Comparison of ENCODE assay signal across 8 cellular contexts in the genomic region with DNA sequence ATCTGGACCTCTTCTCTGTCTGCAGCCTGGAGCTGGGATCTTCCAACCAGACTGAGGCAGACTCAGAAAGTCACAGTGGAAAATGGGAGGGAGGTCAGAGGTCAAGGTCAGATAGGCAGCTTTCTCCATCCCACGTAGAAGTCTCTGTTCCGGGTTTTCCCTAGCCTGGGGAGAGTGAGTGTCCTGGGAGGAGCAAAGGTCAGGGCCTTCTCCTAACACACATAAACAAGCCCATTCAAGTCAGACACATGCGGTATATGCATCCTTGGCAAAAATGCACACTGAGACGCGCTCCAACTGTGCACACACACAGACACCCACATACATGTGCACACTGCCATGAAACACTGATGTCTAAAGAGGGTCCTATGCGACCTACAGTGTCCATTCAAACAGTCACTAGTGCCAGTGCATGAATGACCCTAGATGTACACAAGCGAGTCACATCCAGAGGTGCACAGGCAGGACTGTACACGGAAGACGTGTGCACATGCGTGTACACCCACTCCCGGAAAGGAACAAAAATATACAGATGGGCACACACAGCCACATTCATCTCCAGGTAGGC. TPM values are rescaled to one million over a fixed set of nuclear protein-coding genes. Genes with fewer than 3 reads are reported as not detected.
A peak's percentile ranks its signal among the peaks of the same experiment; 100 is the strongest.
DNase-seq lines count a peak whose midpoint lies in the region; ATAC-seq and TF ChIP-seq lines count a peak whose summit lies in the region.

No MANE protein-coding gene starts in this region.

- H3K9me3 Mint-ChIP-seq in Calu3 (ENCODE audit: low read depth, unreplicated experiment) = no peaks in the 10 kb centered on the region
- no peaks in the 10 kb centered on the region for H3K9me3 Mint-ChIP-seq in activated CD8-positive, alpha-beta T cell treated with anti-CD3 and anti-CD28 coated beads, Interleukin-2, amount 10 ng/mL, durations not matched to agents 7 days and 5 days (ENCODE audit: insufficient read depth)
- H3K9me3 Mint-ChIP-seq in stimulated activated memory B cell treated with anti-CD40 and anti-IgM and Interleukin-4, amounts not matched to agents 10 μg/mL and 1 μg/mL and 100 μg/mL, for 72 hours = no peaks in the 10 kb centered on the region

- H3K4me3 Mint-ChIP-seq in Calu3 (ENCODE audit: low read depth, unreplicated experiment) = peak overlapping the region; percentile 87
- peak overlapping the region; percentile 96 for H3K4me3 Mint-ChIP-seq in activated CD8-positive, alpha-beta T cell treated with anti-CD3 and anti-CD28 coated beads, Interleukin-2, amount 10 ng/mL, durations not matched to agents 7 days and 5 days
- peak overlapping the region; percentile 94 for H3K4me3 Mint-ChIP-seq in stimulated activated memory B cell treated with anti-CD40 and anti-IgM and Interleukin-4, amounts not matched to agents 10 μg/mL and 1 μg/mL and 100 μg/mL, for 72 hours

- no peaks in the 10 kb centered on the region for H3K27me3 Mint-ChIP-seq in Calu3 (ENCODE audit: unreplicated experiment)
- no peaks in the 10 kb centered on the region for H3K27me3 Mint-ChIP-seq in activated CD8-positive, alpha-beta T cell treated with anti-CD3 and anti-CD28 coated beads, Interleukin-2, amount 10 ng/mL, durations not matched to agents 7 days and 5 days (ENCODE audit: low read depth)
- H3K27me3 Mint-ChIP-seq in stimulated activated memory B cell treated with anti-CD40 and anti-IgM and Interleukin-4, amounts not matched to agents 10 μg/mL and 1 μg/mL and 100 μg/mL, for 72 hours = no peaks in the 10 kb centered on the region

- POLR2A ChIA-PET in activated CD8-positive, alpha-beta T cell treated with anti-CD3 and anti-CD28 coated beads, Interleukin-2, amount 10 ng/mL, durations not matched to agents 7 days and 5 days (lab: Charles Lee) = interaction anchor here (0.8 to 20.7 kb wide), 10 partner anchors 10 to 1899 kb away, joined by 3 to 400 read pairs (median 9); partner anchors contain the start of genes GLYCTK, TLR9 and WDR82

- TF ChIP-seq CTCF in Calu3 (IDR thresholded peaks at IDR 0.05; ENCODE audit: unreplicated experiment) = no peak

- H3K4me1 Mint-ChIP-seq in Calu3 (ENCODE audit: low read depth, unreplicated experiment) = peaks cover 22% of the 10 kb centered on the region
- peaks cover 72% of the 10 kb centered on the region for H3K4me1 Mint-ChIP-seq in activated CD8-positive, alpha-beta T cell treated with anti-CD3 and anti-CD28 coated beads, Interleukin-2, amount 10 ng/mL, durations not matched to agents 7 days and 5 days (ENCODE audit: low read depth)
- H3K4me1 Mint-ChIP-seq in stimulated activated memory B cell treated with anti-CD40 and anti-IgM and Interleukin-4, amounts not matched to agents 10 μg/mL and 1 μg/mL and 100 μg/mL, for 72 hours = peaks cover 84% of the 10 kb centered on the region

- intact Hi-C loops in Calu3 (cut with micrococcal nuclease; ENCODE audit: unreplicated experiment) = loop anchor here (5.0 kb wide), 1 partner anchor 39 kb away; the partner anchor contains the start of gene WDR82

- H3K9ac ChIP-seq in iPS-15b (ENCODE audit: low read depth, low read length) = peak overlapping the region; percentile 79

- H3K27ac Mint-ChIP-seq in Calu3 (ENCODE audit: unreplicated experiment) = no peak overlapping the region
- H3K27ac Mint-ChIP-seq in activated CD8-positive, alpha-beta T cell treated with anti-CD3 and anti-CD28 coated beads, Interleukin-2, amount 10 ng/mL, durations not matched to agents 7 days and 5 days = peak overlapping the region; percentile 95
- peak overlapping the region; percentile 93 for H3K27ac Mint-ChIP-seq in stimulated activated memory B cell treated with anti-CD40 and anti-IgM and Interleukin-4, amounts not matched to agents 10 μg/mL and 1 μg/mL and 100 μg/mL, for 72 hours

- no peaks in the 10 kb centered on the region for H3K9me3 ChIP-seq in iPS-15b (ENCODE audit: control insufficient read depth, insufficient read depth, low read length)

- ATAC-seq in HG02970 (IDR thresholded peaks at IDR 0.05; ENCODE audit: low FRiP score, unreplicated experiment) = peak; percentile 3
- ATAC-seq in activated CD8-positive, alpha-beta T cell treated with anti-CD3 and anti-CD28 coated beads, Interleukin-2, amount 10 ng/mL, durations not matched to agents 7 days and 5 days = no peak
- ATAC-seq in stimulated activated memory B cell treated with anti-CD40 and anti-IgM and Interleukin-4, amounts not matched to agents 10 μg/mL and 1 μg/mL and 100 μg/mL, for 72 hours = no peak

- peaks cover 23% of the 10 kb centered on the region for H3K4me1 ChIP-seq in iPS-15b (ENCODE audit: control insufficient read depth, insufficient read depth, low read length)

- DNase-seq in Calu3 (no peak), NCI-H146 (lab: John Stamatoyannopoulos, UW) (no peak), islet precursor cell (no peak)
- DNase-seq in activated CD8-positive, alpha-beta T cell treated with anti-CD3 and anti-CD28 coated beads, Interleukin-2, amount 10 ng/mL, durations not matched to agents 7 days and 5 days = no peak
- no peak for DNase-seq in stimulated activated naive CD4-positive, alpha-beta T cell treated with Interleukin-2 at 50 U/mL for 16 hours (lab: John Stamatoyannopoulos, UW)

- CTCF ChIA-PET in Calu3 (lab: Charles Lee) = interaction anchor here (1.1 to 2.0 kb wide), 3 partner anchors 10 to 101 kb away, joined by 3 to 9 read pairs (median 7); no protein-coding TSS in a partner anchor
- CTCF ChIA-PET in activated CD8-positive, alpha-beta T cell treated with anti-CD3 and anti-CD28 coated beads, Interleukin-2, amount 10 ng/mL, durations not matched to agents 7 days and 5 days (lab: Charles Lee) = interaction anchor here (0.9 to 13.1 kb wide), 9 partner anchors 13 to 101 kb away, joined by 3 to 176 read pairs (median 13); partner anchors contain the start of genes TLR9 and WDR82

- TSS peak; percentile 75 for BruUV-seq in Calu3 (replicated peaks; lab: Mats Ljungman, UMichigan)

- H3K27me3 ChIP-seq in iPS-15b (ENCODE audit: control insufficient read depth, insufficient read depth, low read length) = no peaks in the 10 kb centered on the region

- no peaks in the 10 kb centered on the region for H3K36me3 ChIP-seq in iPS-15b (ENCODE audit: control insufficient read depth, insufficient read depth, low read length)

- H3K36me3 Mint-ChIP-seq in Calu3 (ENCODE audit: insufficient read depth, unreplicated experiment) = peaks cover 51% of the 10 kb centered on the region
- peaks cover 58% of the 10 kb centered on the region for H3K36me3 Mint-ChIP-seq in activated CD8-positive, alpha-beta T cell treated with anti-CD3 and anti-CD28 coated beads, Interleukin-2, amount 10 ng/mL, durations not matched to agents 7 days and 5 days (ENCODE audit: low read depth)
- peaks cover 10% of the 10 kb centered on the region for H3K36me3 Mint-ChIP-seq in stimulated activated memory B cell treated with anti-CD40 and anti-IgM and Interleukin-4, amounts not matched to agents 10 μg/mL and 1 μg/mL and 100 μg/mL, for 72 hours

- H3K4me3 ChIP-seq in iPS-15b (ENCODE audit: low read depth, low read length) = peak overlapping the region; percentile 100

RNA-seq across cellular contexts. Expression of gene TWF2, which starts 0.7 kb away (rescaled TPM):
- total RNA-seq in Calu3 (2022) = 48.1 and 49.1 TPM in 2 replicates
- 100 to 1,000 TPM; 154 to 162 TPM for total RNA-seq in activated CD8-positive, alpha-beta T cell treated with anti-CD3 and anti-CD28 coated beads, Interleukin-2, amount 10 ng/mL, durations not matched to agents 7 days and 5 days

RNA-seq across cellular contexts. Expression of gene PPM1M, which starts 7.3 kb away (rescaled TPM):
- 6.5 and 7.1 TPM in 2 replicates for total RNA-seq in Calu3 (2022)
- 10 to 100 TPM; 90.7 to 91.9 TPM for total RNA-seq in activated CD8-positive, alpha-beta T cell treated with anti-CD3 and anti-CD28 coated beads, Interleukin-2, amount 10 ng/mL, durations not matched to agents 7 days and 5 days

RNA-seq across cellular contexts. Expression of gene TLR9, which starts 12.8 kb away (rescaled TPM):
- 0.14 and 0.27 TPM in 2 replicates for total RNA-seq in Calu3 (2022)
- total RNA-seq in activated CD8-positive, alpha-beta T cell treated with anti-CD3 and anti-CD28 coated beads, Interleukin-2, amount 10 ng/mL, durations not matched to agents 7 days and 5 days = under 1 TPM; 0.52 to 0.79 TPM

RNA-seq across cellular contexts. Expression of gene WDR82, which starts 40.2 kb away (rescaled TPM):
- total RNA-seq in Calu3 (2022) = 55.4 and 59.7 TPM in 2 replicates
- total RNA-seq in activated CD8-positive, alpha-beta T cell treated with anti-CD3 and anti-CD28 coated beads, Interleukin-2, amount 10 ng/mL, durations not matched to agents 7 days and 5 days = 100 to 1,000 TPM; 131 TPM

RNA-seq across cellular contexts. Expression of gene ALAS1, which starts 40.3 kb away (rescaled TPM):
- total RNA-seq in Calu3 (2022) = 80.2 and 81.7 TPM in 2 replicates
- 10 to 100 TPM; 57.7 to 60.8 TPM for total RNA-seq in activated CD8-positive, alpha-beta T cell treated with anti-CD3 and anti-CD28 coated beads, Interleukin-2, amount 10 ng/mL, durations not matched to agents 7 days and 5 days

Comparison
In these comparisons a context has a peak if more than half of its experiments do, and no peak if none do; other contexts are left out.
1. RNA of gene PPM1M, which starts 7.3 kb away (total RNA-seq): 90.7 to 91.9 TPM in activated CD8-positive, alpha-beta T cell treated with anti-CD3 and anti-CD28 coated beads, Interleukin-2, amount 10 ng/mL, durations not matched to agents 7 days and 5 days; 6.5 to 7.1 TPM in Calu3; every median in the first group is over 10 times any median in the second.
2. Peak in every context shown above with its lines, with median percentiles within 50 percentile points of each other: H3K4me3 Mint-ChIP-seq.